In genomic region chr10:126842356-126842755, GRCh38 we compare ENCODE assay signal across 22 cellular contexts.
"Had no signal": no experiment of that assay in that cellular context is flagged by ENCODE, and none has a peak within 500 bp of the region (broad histone marks: within the 10 kb centered on the region; RNA-seq: fewer than 3 reads in every experiment).

No MANE protein-coding gene starts in this region.

- H3K4me1 ChIP-seq: gastroesophageal sphincter, left ventricle myocardium inferior had no signal

- H3K27ac Mint-ChIP-seq: immature natural killer cell; naive thymus-derived CD4-positive, alpha-beta T cell; progenitor cell of endocrine pancreas had no signal

- H3K27ac ChIP-seq: gastroesophageal sphincter, left ventricle myocardium inferior, pancreas, suprapubic skin, tibial artery had no signal

- H3K4me3 ChIP-seq: gastroesophageal sphincter, left ventricle myocardium inferior, lung, pancreas, smooth muscle cell, suprapubic skin, tibial artery had no signal

- H3K4me1 Mint-ChIP-seq: immature natural killer cell; naive thymus-derived CD4-positive, alpha-beta T cell; nephron progenitor cell had no signal

- DNase-seq: central memory CD4-positive, alpha-beta T cell; cortex of kidney; effector memory CD4-positive, alpha-beta T cell; immature natural killer cell; left ventricle myocardium inferior; mesenchymal stem cell; naive thymus-derived CD4-positive, alpha-beta T cell; nephron progenitor cell; nucleus accumbens; pancreas; right cardiac atrium; stimulated activated CD4-positive, alpha-beta T cell treated with anti-CD3 and anti-CD28 coated beads, Interleukin-2, amount 100 ng/mL, for 48 hours; stimulated activated naive CD4-positive, alpha-beta T cell treated with Interleukin-2 at 50 U/mL for 16 hours; tibial artery had no signal

- ATAC-seq: esophagus mucosa; gastroesophageal sphincter; naive thymus-derived CD4-positive, alpha-beta T cell; pancreas; right cardiac atrium had no signal

- H3K9me3 Mint-ChIP-seq: immature natural killer cell, nephron progenitor cell had no signal

- FAIRE-seq: endometrium, keratinocyte, pancreas had no signal

- H3K36me3 ChIP-seq: gastroesophageal sphincter, left ventricle myocardium inferior, pancreas, suprapubic skin, tibial artery had no signal

- H3K4me3 Mint-ChIP-seq: immature natural killer cell; naive thymus-derived CD4-positive, alpha-beta T cell; nephron progenitor cell had no signal

- H3K4me2 ChIP-seq: smooth muscle cell had no signal

- H3K9me3 ChIP-seq: gastroesophageal sphincter, left ventricle myocardium inferior, pancreas, suprapubic skin, tibial artery had no signal

- H3K27me3 ChIP-seq: gastroesophageal sphincter, pancreas, suprapubic skin, tibial artery had no signal

- H3K27me3 Mint-ChIP-seq: progenitor cell of endocrine pancreas had no signal

- H3K36me3 Mint-ChIP-seq: immature natural killer cell; naive thymus-derived CD4-positive, alpha-beta T cell had no signal
